In genomic region chr13:79227418-79227817, GRCh38 we compare ENCODE assay signal across 11 cellular contexts.
DNase-seq lines count a peak whose midpoint lies in the region; ATAC-seq, FAIRE-seq and TF ChIP-seq lines count a peak whose summit lies in the region.
"Had no signal": no experiment of that assay in that cellular context is flagged by ENCODE, and none has a peak within 500 bp of the region (broad histone marks: within the 10 kb centered on the region; RNA-seq: fewer than 3 reads in every experiment).

No MANE protein-coding gene starts in this region.

- H3K27ac Mint-ChIP-seq in glutamatergic neuron (ENCODE audit: unreplicated experiment) = no peak overlapping the region

- no peak for TF ChIP-seq RAD21 in HepG2 (CRISPR knock-in tag; IDR thresholded peaks at IDR 0.05)

- intact Hi-C loops in HepG2 (cut with micrococcal nuclease; ENCODE audit: unreplicated experiment) = no loop called here

- H3K27ac ChIP-seq in HepG2 (ENCODE audit: extremely low read length, insufficient read depth, low read length) = no peak overlapping the region

- FAIRE-seq in HepG2 (lab: Jason Lieb, UNC) = no peak

- H3K36me3 Mint-ChIP-seq in glutamatergic neuron (ENCODE audit: unreplicated experiment) = peaks cover 6% of the 10 kb centered on the region

- no peak overlapping the region for H3K4me3 ChIP-seq in HepG2 (replicated peaks in 1 of 3; ENCODE audit: insufficient read depth in 1 of 3, low read depth in 2 of 3, low read length in 3 of 3)

- ATAC-seq in GM18498 (IDR thresholded peaks at IDR 0.05; ENCODE audit: unreplicated experiment) (peak; percentile 87), GM21381 (IDR thresholded peaks at IDR 0.05; ENCODE audit: unreplicated experiment) (peak; percentile 75), HG03066 (IDR thresholded peaks at IDR 0.05; ENCODE audit: low read depth, unreplicated experiment) (peak; percentile 76), HepG2 (no peak)

- BruUV-seq in HepG2 (replicated peaks; lab: Mats Ljungman, UMichigan) = no TSS peak

- in situ Hi-C loops in HepG2 (cut with HindIII; ENCODE audit: extremely low pct_ligation_motif_present, low pct_unique_long_range_greater_than_20kb) = no loop called here

- no peaks in the 10 kb centered on the region for H3K36me3 ChIP-seq in HepG2 (replicated peaks in 1 of 2; ENCODE audit: control insufficient read depth in 1 of 2, insufficient read depth in 2 of 2, low read length in 2 of 2)

- no peaks in the 10 kb centered on the region for H3K4me1 ChIP-seq in HepG2 (ENCODE audit: insufficient read depth, low read length)

- H3K9me3 Mint-ChIP-seq in glutamatergic neuron (ENCODE audit: unreplicated experiment) = peaks cover 3% of the 10 kb centered on the region

- 23% methylated on average over 2 of the region's 2 CpGs for WGBS in HepG2 (ENCODE audit: low lambda C conversion rate)

- no peaks in the 10 kb centered on the region for H4K20me1 ChIP-seq in HepG2 (ENCODE audit: insufficient read depth, low read length)

- H3K27me3 ChIP-seq in HepG2 (ENCODE audit: control insufficient read depth in 1 of 2, insufficient read depth in 2 of 2, low read length in 2 of 2) = peaks cover 2% of the 10 kb centered on the region in 2 experiments; a peak in 1 of 5 replicates

- CTCF ChIA-PET in HepG2 (lab: Yijun Ruan, JAX; ENCODE audit: low intra/inter-chr PET ratio, low total read pairs) = no interaction called here

- H3K9me3 ChIP-seq in HepG2 (ENCODE audit: low read length) = no peaks in the 10 kb centered on the region

- no peak overlapping the region for H2AFZ ChIP-seq in HepG2 (ENCODE audit: low read length)

- TF ChIP-seq CTCF in glutamatergic neuron (IDR thresholded peaks at IDR 0.05; ENCODE audit: partially characterized antibody, unreplicated experiment) (no peak), HepG2 (CRISPR knock-in tag; IDR thresholded peaks at IDR 0.05) (no peak)

- H3K4me2 ChIP-seq in HepG2 (ENCODE audit: low read depth, low read length) = no peak overlapping the region

- no peaks in the 10 kb centered on the region for H3K27me3 Mint-ChIP-seq in glutamatergic neuron (ENCODE audit: unreplicated experiment)

- TF ChIP-seq EP300 in HepG2 (IDR thresholded peaks at IDR 0.05; ENCODE audit: low read depth in 2 of 2, low read length in 2 of 2) (no peak), HepG2 (CRISPR knock-in tag; IDR thresholded peaks at IDR 0.05; ENCODE audit: borderline replicate concordance) (no peak)

- no peak overlapping the region for H3K4me3 Mint-ChIP-seq in glutamatergic neuron (ENCODE audit: unreplicated experiment)

- no peaks in the 10 kb centered on the region for H3K79me2 ChIP-seq in HepG2 (ENCODE audit: insufficient read depth, low read length)

- H3K4me1 Mint-ChIP-seq in glutamatergic neuron (ENCODE audit: low read depth, unreplicated experiment) = peaks cover 19% of the 10 kb centered on the region

- no peak for TF ChIP-seq POLR2A in HepG2 (IDR thresholded peaks at IDR 0.05; ENCODE audit: insufficient read depth in 1 of 2, low read depth in 2 of 2, low read length in 2 of 2)

- no peak overlapping the region for H3K9ac ChIP-seq in HepG2 (ENCODE audit: insufficient read depth, low read depth, low read length)

- DNase-seq in NCI-H748 treated with DMSO at 0.1 percent for 48 hours (lab: John Stamatoyannopoulos, UW) (peak; percentile 69), GM19238 (ENCODE audit: insufficient read length, low spot score) (no peak), glutamatergic neuron (no peak), HepG2 (ENCODE audit: low spot score) (no peak), SKM-1 treated with dmso at 0.1 percent for 144 hours (lab: John Stamatoyannopoulos, UW; ENCODE audit: unreplicated experiment) (no peak)
- DNase-seq: activated T-cell treated with anti-CD3 and anti-CD28 coated beads, Interleukin-2, amount 50 U/mL, for 1 hour; cerebellar nuclear complex; NCI-H1048 had no signal

- POLR2A ChIA-PET in HepG2 (lab: Yijun Ruan, JAX) = no interaction called here

TF ChIP-seq in HepG2, 621 proteins besides CTCF, POLR2A, EP300 and RAD21:
- no peak for TF ChIP-seq SNAPC2 (CRISPR knock-in tag; IDR thresholded peaks at IDR 0.05)
- TF ChIP-seq PPARG (CRISPR knock-in tag; conservative IDR thresholded peaks at IDR 0.05) = no peak
- TF ChIP-seq NFIB (CRISPR knock-in tag; IDR thresholded peaks at IDR 0.05; ENCODE audit: borderline replicate concordance) = no peak
- TF ChIP-seq FOXK1 (CRISPR knock-in tag; IDR thresholded peaks at IDR 0.05; ENCODE audit: borderline replicate concordance, low read depth) = no peak
- TF ChIP-seq ZFYVE20 (CRISPR knock-in tag; IDR thresholded peaks at IDR 0.05; ENCODE audit: borderline replicate concordance, low read depth) = no peak
- TF ChIP-seq ZUFSP (CRISPR knock-in tag; IDR thresholded peaks at IDR 0.05; ENCODE audit: borderline replicate concordance) = no peak
- TF ChIP-seq SNAI1 (CRISPR knock-in tag; IDR thresholded peaks at IDR 0.05; ENCODE audit: borderline replicate concordance) = no peak
- TF ChIP-seq, protein P1, sequence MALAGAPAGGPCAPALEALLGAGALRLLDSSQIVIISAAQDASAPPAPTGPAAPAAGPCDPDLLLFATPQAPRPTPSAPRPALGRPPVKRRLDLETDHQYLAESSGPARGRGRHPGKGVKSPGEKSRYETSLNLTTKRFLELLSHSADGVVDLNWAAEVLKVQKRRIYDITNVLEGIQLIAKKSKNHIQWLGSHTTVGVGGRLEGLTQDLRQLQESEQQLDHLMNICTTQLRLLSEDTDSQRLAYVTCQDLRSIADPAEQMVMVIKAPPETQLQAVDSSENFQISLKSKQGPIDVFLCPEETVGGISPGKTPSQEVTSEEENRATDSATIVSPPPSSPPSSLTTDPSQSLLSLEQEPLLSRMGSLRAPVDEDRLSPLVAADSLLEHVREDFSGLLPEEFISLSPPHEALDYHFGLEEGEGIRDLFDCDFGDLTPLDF (CRISPR knock-in tag; IDR thresholded peaks at IDR 0.05) = no peak
- TF ChIP-seq SMC3 (IDR thresholded peaks at IDR 0.05; ENCODE audit: low read length) = no peak
- TF ChIP-seq SP2 (CRISPR knock-in tag; IDR thresholded peaks at IDR 0.05) = no peak
- no peak for TF ChIP-seq ZNF589 (CRISPR knock-in tag; conservative IDR thresholded peaks at IDR 0.05)
- TF ChIP-seq ZNF343 (CRISPR knock-in tag; IDR thresholded peaks at IDR 0.05) = no peak
- TF ChIP-seq, protein P2, sequence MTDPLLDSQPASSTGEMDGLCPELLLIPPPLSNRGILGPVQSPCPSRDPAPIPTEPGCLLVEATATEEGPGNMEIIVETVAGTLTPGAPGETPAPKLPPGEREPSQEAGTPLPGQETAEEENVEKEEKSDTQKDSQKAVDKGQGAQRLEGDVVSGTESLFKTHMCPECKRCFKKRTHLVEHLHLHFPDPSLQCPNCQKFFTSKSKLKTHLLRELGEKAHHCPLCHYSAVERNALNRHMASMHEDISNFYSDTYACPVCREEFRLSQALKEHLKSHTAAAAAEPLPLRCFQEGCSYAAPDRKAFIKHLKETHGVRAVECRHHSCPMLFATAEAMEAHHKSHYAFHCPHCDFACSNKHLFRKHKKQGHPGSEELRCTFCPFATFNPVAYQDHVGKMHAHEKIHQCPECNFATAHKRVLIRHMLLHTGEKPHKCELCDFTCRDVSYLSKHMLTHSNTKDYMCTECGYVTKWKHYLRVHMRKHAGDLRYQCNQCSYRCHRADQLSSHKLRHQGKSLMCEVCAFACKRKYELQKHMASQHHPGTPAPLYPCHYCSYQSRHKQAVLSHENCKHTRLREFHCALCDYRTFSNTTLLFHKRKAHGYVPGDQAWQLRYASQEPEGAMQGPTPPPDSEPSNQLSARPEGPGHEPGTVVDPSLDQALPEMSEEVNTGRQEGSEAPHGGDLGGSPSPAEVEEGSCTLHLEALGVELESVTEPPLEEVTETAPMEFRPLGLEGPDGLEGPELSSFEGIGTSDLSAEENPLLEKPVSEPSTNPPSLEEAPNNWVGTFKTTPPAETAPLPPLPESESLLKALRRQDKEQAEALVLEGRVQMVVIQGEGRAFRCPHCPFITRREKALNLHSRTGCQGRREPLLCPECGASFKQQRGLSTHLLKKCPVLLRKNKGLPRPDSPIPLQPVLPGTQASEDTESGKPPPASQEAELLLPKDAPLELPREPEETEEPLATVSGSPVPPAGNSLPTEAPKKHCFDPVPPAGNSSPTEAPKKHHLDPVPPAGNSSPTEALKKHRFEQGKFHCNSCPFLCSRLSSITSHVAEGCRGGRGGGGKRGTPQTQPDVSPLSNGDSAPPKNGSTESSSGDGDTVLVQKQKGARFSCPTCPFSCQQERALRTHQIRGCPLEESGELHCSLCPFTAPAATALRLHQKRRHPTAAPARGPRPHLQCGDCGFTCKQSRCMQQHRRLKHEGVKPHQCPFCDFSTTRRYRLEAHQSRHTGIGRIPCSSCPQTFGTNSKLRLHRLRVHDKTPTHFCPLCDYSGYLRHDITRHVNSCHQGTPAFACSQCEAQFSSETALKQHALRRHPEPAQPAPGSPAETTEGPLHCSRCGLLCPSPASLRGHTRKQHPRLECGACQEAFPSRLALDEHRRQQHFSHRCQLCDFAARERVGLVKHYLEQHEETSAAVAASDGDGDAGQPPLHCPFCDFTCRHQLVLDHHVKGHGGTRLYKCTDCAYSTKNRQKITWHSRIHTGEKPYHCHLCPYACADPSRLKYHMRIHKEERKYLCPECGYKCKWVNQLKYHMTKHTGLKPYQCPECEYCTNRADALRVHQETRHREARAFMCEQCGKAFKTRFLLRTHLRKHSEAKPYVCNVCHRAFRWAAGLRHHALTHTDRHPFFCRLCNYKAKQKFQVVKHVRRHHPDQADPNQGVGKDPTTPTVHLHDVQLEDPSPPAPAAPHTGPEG (CRISPR knock-in tag; IDR thresholded peaks at IDR 0.05) = no peak
- TF ChIP-seq SCMH1 (CRISPR knock-in tag; IDR thresholded peaks at IDR 0.05; ENCODE audit: borderline replicate concordance) = no peak
- TF ChIP-seq SOX5 (CRISPR knock-in tag; IDR thresholded peaks at IDR 0.05; ENCODE audit: borderline replicate concordance) = no peak
